In the genomic region with DNA sequence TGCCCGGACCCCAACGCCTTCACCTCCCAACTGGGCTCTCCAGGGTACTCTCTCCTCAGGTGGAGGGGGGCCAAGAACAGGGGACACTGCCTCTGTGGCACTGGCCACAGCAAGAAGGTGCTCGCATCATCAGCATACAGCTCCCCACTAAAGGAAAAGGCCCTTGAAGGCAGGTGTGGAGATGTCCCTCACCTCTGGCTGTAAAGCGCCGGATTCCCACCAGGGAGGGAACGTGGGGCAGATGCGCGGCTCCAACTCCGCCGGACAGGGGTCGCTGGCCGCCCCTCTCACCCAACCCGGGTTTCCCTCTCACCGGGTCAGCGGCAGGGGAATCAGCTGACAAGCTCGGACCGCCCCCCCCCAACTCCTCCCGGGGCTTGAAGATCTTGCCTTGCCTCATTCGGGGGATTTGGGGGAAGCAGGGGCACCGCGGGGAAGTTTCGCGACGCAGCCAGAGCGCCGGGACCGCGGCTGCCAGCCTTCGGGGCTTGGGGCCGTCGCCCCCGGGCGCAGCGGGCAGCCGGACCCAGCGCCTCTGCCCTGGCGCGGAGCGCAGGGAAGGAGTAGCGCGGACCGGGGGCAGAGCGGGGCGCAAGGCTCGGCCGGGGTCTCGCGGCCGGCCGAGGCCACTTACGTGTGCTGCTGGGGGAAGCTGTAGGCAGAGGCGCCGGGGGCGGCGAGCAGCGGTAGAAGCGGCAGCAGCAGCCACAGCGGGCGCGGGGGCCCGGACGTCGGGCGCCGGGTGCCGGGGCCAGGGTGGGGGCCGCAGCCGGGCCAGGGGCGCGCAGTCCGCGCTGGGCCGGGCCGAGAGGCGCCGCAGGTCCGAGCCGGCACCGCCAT, we compare ENCODE assay signal across 9 cellular contexts. TPM values are rescaled to one million over a fixed set of nuclear protein-coding genes. Genes with fewer than 3 reads are reported as not detected.
A peak's percentile ranks its signal among the peaks of the same experiment; 100 is the strongest.
DNase-seq lines count a peak whose midpoint lies in the region; ATAC-seq and TF ChIP-seq lines count a peak whose summit lies in the region.
"Had no signal": no experiment of that assay in that cellular context is flagged by ENCODE, and none has a peak within 500 bp of the region (broad histone marks: within the 10 kb centered on the region; RNA-seq: fewer than 3 reads in every experiment).

No MANE protein-coding gene starts in this region.

- H3K36me3 ChIP-seq in HAP-1 (replicated peaks): no peaks in the 10 kb centered on the region
- no peaks in the 10 kb centered on the region for H3K36me3 ChIP-seq in heart left ventricle

- intact Hi-C loops in heart left ventricle (cut with DNase I): loop anchor here in 1 of 10 donors (5.0 kb wide), 1 partner anchor 66 kb away; no protein-coding TSS in a partner anchor

- DNase-seq in HAP-1 (ENCODE audit: low spot score in 2 of 2) (peak in 1 of 2 experiments; percentile 59), heart left ventricle (no peak), retinal pigment epithelial cell (ENCODE audit: low read depth) (no peak), DMS53 (lab: John Stamatoyannopoulos, UW) (no peak), GM13976 (ENCODE audit: low spot score) (no peak)

- H3K27ac ChIP-seq in VCaP (peak overlapping the region; percentile 78), heart left ventricle (peak overlapping the region in 2 of 12 donors; percentile 38 to 77)

- no peaks in the 10 kb centered on the region for H3K27me3 ChIP-seq in HAP-1 (ENCODE audit: low read depth)
- peaks cover 0 to 23% (median 2%) of the 10 kb centered on the region in 9 donors for H3K27me3 ChIP-seq in heart left ventricle

- in situ Hi-C loops in HAP-1 (cut with MboI; ENCODE audit: low sequenced_read_pairs) (no loop called here), GM13976 (cut with MboI; ENCODE audit: low sequenced_read_pairs, unreplicated experiment) (no loop called here)

- H3K9me3 ChIP-seq in HAP-1 (no peaks in the 10 kb centered on the region), heart left ventricle (no peaks in the 10 kb centered on the region)

- WGBS in heart left ventricle, 4 donors: 1 to 2% (median 2%) methylated on average over 25 to 79 of the region's 79 CpGs

- TF ChIP-seq CTCF in VCaP (conservative IDR thresholded peaks at IDR 0.05) (peak; percentile 11; the same call in 1 of the 2 replicates), heart left ventricle (IDR thresholded peaks at IDR 0.05) (no peak), retinal pigment epithelial cell (conservative IDR thresholded peaks at IDR 0.05; ENCODE audit: low read depth, low read length) (no peak), GM13976 (IDR thresholded peaks at IDR 0.05; ENCODE audit: borderline replicate concordance, control extremely low read depth, extremely low read depth, insufficient read depth, missing control alignments) (no peak)

- TF ChIP-seq POLR2A in heart left ventricle (IDR thresholded peaks at IDR 0.05): no peak

- H3K4me3 ChIP-seq in HAP-1 (peak overlapping the region; percentile 57), heart left ventricle (peak overlapping the region; percentile 37 to 82 (median 60)), retinal pigment epithelial cell (ENCODE audit: low read length) (peak overlapping the region; percentile 17)

- ATAC-seq in heart left ventricle: peak in 1 of 4 donors; percentile 10
- ATAC-seq in HG03175 (IDR thresholded peaks at IDR 0.05; ENCODE audit: unreplicated experiment): no peak
- no peak for ATAC-seq in GM18502 (IDR thresholded peaks at IDR 0.05; ENCODE audit: poor library complexity, unreplicated experiment)

- H3K4me1 ChIP-seq in HAP-1 (peaks cover 3% of the 10 kb centered on the region), heart left ventricle (peaks cover 0 to 17% (median 7%) of the 10 kb centered on the region in 12 donors)

RNA-seq across cellular contexts. Expression of gene CACNA2D2, which starts 0.6 kb away (rescaled TPM):
- total RNA-seq in heart left ventricle: 1 to 10 TPM in 8 of 9 donors, under 1 TPM in 1; 0.95 to 3.6 (median 2.7) TPM
- 1 to 10 TPM in 1 of 2 donors, under 1 TPM in 1; 0.49 to 1.5 TPM for polyA plus RNA-seq in heart left ventricle
- total RNA-seq: pulmonary artery endothelial cell had no signal
